Comparison of ENCODE assay signal across 25 cellular contexts in the genomic region with DNA sequence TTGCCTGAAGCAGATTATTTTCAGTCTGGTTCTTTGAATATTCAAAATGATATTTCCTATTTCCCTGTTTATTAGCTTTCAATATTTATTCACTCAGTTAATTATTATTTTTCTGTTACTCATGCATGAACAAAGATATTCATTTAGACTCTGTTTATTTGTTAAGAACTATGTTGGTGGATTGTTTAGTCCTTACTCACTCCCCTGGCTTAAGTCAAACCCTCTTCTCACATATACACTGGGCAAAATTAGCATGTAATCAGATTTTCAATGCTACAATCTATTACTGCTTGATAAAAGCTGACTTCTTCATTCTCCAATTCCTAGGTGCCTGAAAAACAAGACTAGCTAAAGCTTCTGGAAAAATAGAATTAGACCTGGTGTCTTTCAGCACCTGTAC.
"Had no signal": no experiment of that assay in that cellular context is flagged by ENCODE, and none has a peak within 500 bp of the region (broad histone marks: within the 10 kb centered on the region; RNA-seq: fewer than 3 reads in every experiment).

No MANE protein-coding gene starts in this region.

- H3K27me3 ChIP-seq: cardiac muscle cell had no signal

- H3K27me3 Mint-ChIP-seq: activated CD4-positive, alpha-beta memory T cell treated with anti-CD3 and anti-CD28 coated beads for 36 hours; activated CD4-positive, alpha-beta T cell treated with anti-CD3 and anti-CD28 coated beads, Interleukin-2, amount 10 ng/mL, durations not matched to agents 7 days and 5 days; activated naive CD8-positive, alpha-beta T cell treated with anti-CD3 and anti-CD28 coated beads, Interleukin-2, amount 50 U/mL, for 24 hours; brain had no signal

- H3K27ac ChIP-seq: cardiac muscle cell, KMS-11, VCaP had no signal

- H3K4me1 Mint-ChIP-seq: activated CD4-positive, alpha-beta T cell treated with anti-CD3 and anti-CD28 coated beads, Interleukin-2, amount 10 ng/mL, durations not matched to agents 7 days and 5 days; activated naive CD8-positive, alpha-beta T cell treated with anti-CD3 and anti-CD28 coated beads, Interleukin-2, amount 50 U/mL, for 24 hours; brain had no signal

- H3K36me3 Mint-ChIP-seq: activated CD4-positive, alpha-beta memory T cell treated with anti-CD3 and anti-CD28 coated beads for 36 hours; brain had no signal

- ATAC-seq: activated naive CD4-positive, alpha-beta T cell treated with anti-CD3 and anti-CD28 coated beads, Interleukin-2, amount 50 U/mL, for 72 hours; activated naive CD8-positive, alpha-beta T cell treated with anti-CD3 and anti-CD28 coated beads, Interleukin-2, amount 50 U/mL, for 24 hours; activated T-cell treated with anti-CD3 and anti-CD28 coated beads, Interleukin-2, amount 50 U/mL, for 4 hours had no signal

- H3K4me3 ChIP-seq: cardiac muscle cell had no signal

- DNase-seq: activated CD4-positive, alpha-beta memory T cell treated with anti-CD3 and anti-CD28 coated beads for 36 hours; activated CD4-positive, alpha-beta T cell treated with anti-CD3 and anti-CD28 coated beads, Interleukin-2, amount 10 ng/mL, durations not matched to agents 7 days and 5 days; activated CD4-positive, CD25-positive, alpha-beta regulatory T cell; activated CD8-positive, alpha-beta memory T cell treated with anti-CD3 and anti-CD28 coated beads for 24 hours; activated effector memory CD4-positive, alpha-beta T cell treated with anti-CD3 and anti-CD28 coated beads, Interleukin-2, amount 50 U/mL, for 16 hours; activated naive CD4-positive, alpha-beta T cell treated with Interleukin-2 at 50 U/mL for 16 hours; activated naive CD8-positive, alpha-beta T cell treated with anti-CD3 and anti-CD28 coated beads, Interleukin-2, amount 50 U/mL, for 24 hours; activated T-cell treated with anti-CD3 and anti-CD28 coated beads, Interleukin-2, amount 50 U/mL, for 4 hours; amygdala; MM.1S; NCI-H1105; NCI-H1436; NCI-H1694 treated with DMSO at 0.1 percent for 48 hours; NCI-H2029 treated with DMSO at 0.1 percent for 48 hours; NCI-H345; NCI-H510A; NCI-H526 treated with DMSO at 0.1 percent for 48 hours; NCI-H82; SIG-M5; T-helper 2 cell had no signal

- H3K4me3 Mint-ChIP-seq: activated CD4-positive, alpha-beta memory T cell treated with anti-CD3 and anti-CD28 coated beads for 36 hours; activated CD4-positive, alpha-beta T cell treated with anti-CD3 and anti-CD28 coated beads, Interleukin-2, amount 10 ng/mL, durations not matched to agents 7 days and 5 days; activated naive CD8-positive, alpha-beta T cell treated with anti-CD3 and anti-CD28 coated beads, Interleukin-2, amount 50 U/mL, for 24 hours; activated T-cell treated with anti-CD3 and anti-CD28 coated beads, Interleukin-2, amount 50 U/mL, for 4 hours; brain had no signal

- H3K27ac Mint-ChIP-seq: activated CD4-positive, alpha-beta memory T cell treated with anti-CD3 and anti-CD28 coated beads for 36 hours; activated CD4-positive, alpha-beta T cell treated with anti-CD3 and anti-CD28 coated beads, Interleukin-2, amount 10 ng/mL, durations not matched to agents 7 days and 5 days; activated naive CD4-positive, alpha-beta T cell treated with anti-CD3 and anti-CD28 coated beads, Interleukin-2, amount 50 U/mL, for 72 hours; activated naive CD8-positive, alpha-beta T cell treated with anti-CD3 and anti-CD28 coated beads, Interleukin-2, amount 50 U/mL, for 24 hours; brain had no signal

- H3K4me2 ChIP-seq: KMS-11 had no signal

- H3K36me3 ChIP-seq: cardiac muscle cell had no signal

- H3K9ac ChIP-seq: KMS-11 had no signal
